In genomic region chr17:57940653-57941329, GRCh38 we compare ENCODE assay signal across 9 cellular contexts. TPM values are rescaled to one million over a fixed set of nuclear protein-coding genes. Genes with fewer than 3 reads are reported as not detected.
A peak's percentile ranks its signal among the peaks of the same experiment; 100 is the strongest.
DNase-seq lines count a peak whose midpoint lies in the region; ATAC-seq, FAIRE-seq and TF ChIP-seq lines count a peak whose summit lies in the region.
"Had no signal": no experiment of that assay in that cellular context is flagged by ENCODE, and none has a peak within 500 bp of the region (broad histone marks: within the 10 kb centered on the region; RNA-seq: fewer than 3 reads in every experiment).

No MANE protein-coding gene starts in this region.

- H3K36me3 ChIP-seq in breast epithelium (no peaks in the 10 kb centered on the region), ovary (no peaks in the 10 kb centered on the region)

- intact Hi-C loops in breast epithelium (cut with DNase I; ENCODE audit: low total_unique reads): no loop called here
- intact Hi-C loops in ovary (cut with DNase I): no loop called here
- intact Hi-C loops in lower leg skin (cut with DNase I; ENCODE audit: low total_unique reads): no loop called here

- peak; percentile 67 for FAIRE-seq in GM12891 (lab: Jason Lieb, UNC)
- FAIRE-seq: endometrium had no signal

- TF ChIP-seq POLR2A in GM12891 (IDR thresholded peaks at IDR 0.05; ENCODE audit: low read depth, low read length) (no peak), breast epithelium (IDR thresholded peaks at IDR 0.05) (no peak), ovary (IDR thresholded peaks at IDR 0.05) (no peak), lower leg skin (IDR thresholded peaks at IDR 0.05) (no peak)

- no peak for TF ChIP-seq EP300 in ovary (IDR thresholded peaks at IDR 0.05)

- DNase-seq in GM12891 (ENCODE audit: insufficient read length, low spot score) (no peak), NCI-H146 (lab: John Stamatoyannopoulos, UW) (peak; percentile 61), breast epithelium (ENCODE audit: low spot score in 2 of 2) (peak in 1 of 2 donors; percentile 45), nucleus accumbens (lab: John Stamatoyannopoulos, UW) (peak in 30 of 56 donors; percentile 19 to 73 (median 42)), ovary (no peak), mesenteric fat pad (ENCODE audit: low spot score) (no peak), lower leg skin (ENCODE audit: low spot score in 2 of 2) (no peak)

- TF ChIP-seq CTCF in breast epithelium (IDR thresholded peaks at IDR 0.05): no peak
- TF ChIP-seq CTCF in ovary (IDR thresholded peaks at IDR 0.05): no peak
- TF ChIP-seq CTCF in lower leg skin (IDR thresholded peaks at IDR 0.05): no peak

- no peak for ATAC-seq in GM21526 (IDR thresholded peaks at IDR 0.05; ENCODE audit: low FRiP score, unreplicated experiment)

- 78 to 84% (median 82%) methylated on average over 5 of the region's 5 CpGs for WGBS in ovary, 3 donors
- WGBS in lower leg skin, 2 donors: 54% methylated on average over 5 of the region's 5 CpGs

- H3K27me3 ChIP-seq in breast epithelium (no peaks in the 10 kb centered on the region), ovary (no peaks in the 10 kb centered on the region)

- H3K4me1 ChIP-seq in breast epithelium (peaks cover 14 to 18% of the 10 kb centered on the region in 2 donors), ovary (ENCODE audit: insufficient read depth) (peaks cover 6% of the 10 kb centered on the region)

- peak overlapping the region; percentile 41 to 73 for H3K27ac ChIP-seq in breast epithelium
- no peak overlapping the region for H3K27ac ChIP-seq in ovary

- no peaks in the 10 kb centered on the region for H3K9me3 ChIP-seq in breast epithelium
- H3K9me3 ChIP-seq in ovary: no peaks in the 10 kb centered on the region

- H3K4me3 ChIP-seq in breast epithelium (no peak overlapping the region), ovary (no peak overlapping the region), lower leg skin (ENCODE audit: low read depth, poor library complexity, severe bottlenecking) (no peak overlapping the region)

TF ChIP-seq in GM12891, 5 proteins besides CTCF, POLR2A, EP300 and RAD21:
- TF ChIP-seq POLR2AphosphoS5 (IDR thresholded peaks at IDR 0.05; ENCODE audit: low read depth, low read length) (no peak), SPI1 (IDR thresholded peaks at IDR 0.05; ENCODE audit: low read depth, low read length) (no peak), POU2F2 (IDR thresholded peaks at IDR 0.05; ENCODE audit: low read depth, low read length) (no peak), TAF1 (IDR thresholded peaks at IDR 0.05; ENCODE audit: low read depth, low read length) (no peak), PAX5 (IDR thresholded peaks at IDR 0.05; ENCODE audit: insufficient read depth, low read length, severe bottlenecking) (no peak)

RNA-seq across cellular contexts. Expression of gene CUEDC1, which starts 14.4 kb away (rescaled TPM):
- 0.78 TPM for polyA plus RNA-seq in GM12891 (2012; ENCODE audit: low read depth, missing spikeins)
- total RNA-seq in breast epithelium (10 to 100 TPM; 13.0 to 18.0 (median 14.5) TPM), ovary (10 to 100 TPM in 6 of 7 donors, 1 to 10 TPM in 1; 6.7 to 30.2 (median 22.9) TPM), mesenteric fat pad (34.1 TPM), lower leg skin (10 to 100 TPM in 3 of 4 donors, 1 to 10 TPM in 1; 7.5 to 14.3 (median 12.7) TPM)
- polyA plus RNA-seq in ovary: 10 to 100 TPM; 14.2 to 18.6 TPM

RNA-seq across cellular contexts. Expression of gene VEZF1, which starts 47.3 kb away (rescaled TPM):
- polyA plus RNA-seq in GM12891 (2012; ENCODE audit: low read depth, missing spikeins): 9.9 TPM
- total RNA-seq in breast epithelium: 10 to 100 TPM; 55.5 to 76.5 (median 66.9) TPM
- total RNA-seq in ovary: 10 to 100 TPM; 58.6 to 83.5 (median 72.4) TPM
- polyA plus RNA-seq in ovary: 10 to 100 TPM; 31.6 to 70.2 TPM
- total RNA-seq in mesenteric fat pad: 42.7 TPM
- total RNA-seq in lower leg skin: 10 to 100 TPM; 30.3 to 56.1 (median 46.6) TPM

Comparison
In these comparisons a context has a peak if more than half of its experiments do, and no peak if none do; other contexts are left out.
1. DNase-seq: peak in NCI-H146 (single experiment) and nucleus accumbens (30 of 56); none in GM12891 (single experiment), ovary (0 of 5), mesenteric fat pad (single experiment) and lower leg skin (0 of 2).
2. H3K27ac ChIP-seq: peak in breast epithelium (2 of 2); none in ovary (0 of 2).